In the genomic region with DNA sequence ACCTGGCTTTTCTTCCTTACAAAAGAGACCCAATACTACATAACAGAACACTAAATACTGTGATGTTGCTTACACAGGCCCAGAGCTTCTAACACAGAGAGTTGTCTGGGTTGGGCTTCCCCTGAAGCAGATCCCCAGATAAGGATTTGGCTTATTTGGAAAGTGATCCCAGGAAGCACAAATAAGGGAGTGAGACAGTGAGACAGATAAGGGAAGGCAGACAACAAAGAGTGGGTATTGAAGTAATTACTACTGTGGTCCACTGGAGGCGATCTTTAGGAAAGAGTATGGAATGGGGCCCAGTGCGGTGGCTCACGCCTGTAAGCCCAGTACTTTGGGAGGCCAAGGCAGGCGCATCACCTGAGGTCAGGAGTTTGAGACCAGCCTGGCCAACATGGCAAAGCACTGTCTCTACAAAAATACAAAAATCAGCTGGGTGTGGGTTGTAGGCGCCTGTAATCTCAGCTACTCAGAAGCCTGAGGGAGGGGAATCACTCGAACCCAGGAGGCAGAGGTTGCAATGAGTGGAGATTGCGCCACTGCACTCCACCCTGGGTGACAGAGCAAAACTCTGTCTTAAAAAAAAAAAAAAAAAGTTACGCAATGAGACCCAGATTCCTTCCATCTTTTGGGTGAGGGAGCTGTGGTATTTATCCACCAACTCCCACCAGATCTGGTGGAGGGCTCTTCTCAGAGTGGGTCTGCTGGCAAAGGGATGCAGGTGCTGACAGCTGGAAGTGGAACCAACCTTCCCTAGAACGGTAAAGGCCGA, we compare ENCODE assay signal across 16 cellular contexts. TPM values are rescaled to one million over a fixed set of nuclear protein-coding genes. Genes with fewer than 3 reads are reported as not detected.
A peak's percentile ranks its signal among the peaks of the same experiment; 100 is the strongest.
DNase-seq lines count a peak whose midpoint lies in the region; ATAC-seq, FAIRE-seq and TF ChIP-seq lines count a peak whose summit lies in the region.
"Had no signal": no experiment of that assay in that cellular context is flagged by ENCODE, and none has a peak within 500 bp of the region (broad histone marks: within the 10 kb centered on the region; RNA-seq: fewer than 3 reads in every experiment).

No MANE protein-coding gene starts in this region.

- no peak for DNase-seq in CD4-positive, CD25-positive, alpha-beta regulatory T cell
- DNase-seq in HuH-7.5 (ENCODE audit: low spot score): peak; percentile 28
- no peak for DNase-seq in GM12878 (ENCODE audit: low read depth, low spot score)
- no peak for DNase-seq in RPMI8226
- no peak for DNase-seq in dermis blood vessel endothelial cell
- no peak for DNase-seq in CD4-positive, alpha-beta T cell
- no peak for DNase-seq in GM03348 (ENCODE audit: low spot score)
- DNase-seq: activated T-cell treated with anti-CD3 and anti-CD28 coated beads, Interleukin-2, amount 50 U/mL, for 72 hours; NCI-H2107; spleen had no signal

- H3K9me3 ChIP-seq in CD4-positive, CD25-positive, alpha-beta regulatory T cell (ENCODE audit: control insufficient read depth in 2 of 2, low read length in 2 of 2): no peaks in the 10 kb centered on the region
- H3K9me3 ChIP-seq in GM12878 (replicated peaks; ENCODE audit: control insufficient read depth, insufficient read depth, low read length) (no peaks in the 10 kb centered on the region), mucosa of rectum (ENCODE audit: control insufficient read depth in 2 of 2, low read length in 2 of 2) (no peaks in the 10 kb centered on the region)
- H3K9me3 ChIP-seq in CD4-positive, alpha-beta T cell (ENCODE audit: control insufficient read depth, low read length): no peaks in the 10 kb centered on the region
- H3K9me3 ChIP-seq: esophagus muscularis mucosa, spleen had no signal

- H3K36me3 ChIP-seq in CD4-positive, CD25-positive, alpha-beta regulatory T cell (ENCODE audit: control insufficient read depth, insufficient read depth, low read length): peaks cover 31% of the 10 kb centered on the region
- H3K36me3 ChIP-seq in GM12878 (ENCODE audit: control insufficient read depth in 2 of 2, insufficient read depth in 2 of 2, low read length in 1 of 2) (no peaks in the 10 kb centered on the region), mucosa of rectum (ENCODE audit: control insufficient read depth in 2 of 2, insufficient read depth in 2 of 2, low read length in 2 of 2) (peaks cover 0 to 8% of the 10 kb centered on the region in 2 donors)

- H3K4me2 ChIP-seq in GM12878 (ENCODE audit: control insufficient read depth, insufficient read depth): no peak overlapping the region

- H3K36me3 Mint-ChIP-seq in CD4-positive, CD25-positive, alpha-beta regulatory T cell: peaks cover 33% of the 10 kb centered on the region
- peaks cover 58% of the 10 kb centered on the region for H3K36me3 Mint-ChIP-seq in CD4-positive, alpha-beta T cell (ENCODE audit: low read depth)

- CTCF ChIA-PET in GM12878 (lab: Yijun Ruan, JAX): interaction anchor here (0.6 kb wide), 1 partner anchor 1084 kb away, joined by 3 read pairs; no protein-coding TSS in a partner anchor
- CTCF ChIA-PET in CD4-positive, alpha-beta T cell (lab: Charles Lee): no interaction called here

- TF ChIP-seq CTCF in GM12878 (IDR thresholded peaks at IDR 0.05 in 2 of 3, conservative IDR thresholded peaks at IDR 0.05 in 1 of 3; ENCODE audit: control insufficient read depth in 2 of 3, extremely low read depth in 1 of 3, insufficient read depth in 1 of 3, low read depth in 3 of 3, low read length in 3 of 3): no peak
- TF ChIP-seq CTCF in CD4-positive, alpha-beta T cell (IDR thresholded peaks at IDR 0.05): no peak

- H3K4me1 Mint-ChIP-seq in CD4-positive, CD25-positive, alpha-beta regulatory T cell: peaks cover 0 to 6% (median 4%) of the 10 kb centered on the region in 4 donors
- H3K4me1 Mint-ChIP-seq in CD4-positive, alpha-beta T cell (ENCODE audit: low read depth): no peaks in the 10 kb centered on the region
- H3K4me1 Mint-ChIP-seq: nephron had no signal

- H4K20me1 ChIP-seq in GM12878 (ENCODE audit: control insufficient read depth, insufficient read depth): no peaks in the 10 kb centered on the region

- H3K4me3 ChIP-seq in CD4-positive, CD25-positive, alpha-beta regulatory T cell (ENCODE audit: low read depth, low read length): no peak overlapping the region
- no peak overlapping the region for H3K4me3 ChIP-seq in GM12878
- H3K4me3 ChIP-seq in mucosa of rectum (ENCODE audit: low read length in 2 of 2): peak overlapping the region in 1 of 2 donors; percentile 37
- H3K4me3 ChIP-seq: esophagus muscularis mucosa, spleen had no signal

- no peaks in the 10 kb centered on the region for H3K27me3 Mint-ChIP-seq in CD4-positive, CD25-positive, alpha-beta regulatory T cell
- no peaks in the 10 kb centered on the region for H3K27me3 Mint-ChIP-seq in CD4-positive, alpha-beta T cell

- in situ Hi-C loops in GM12878 (cut with MboI): no loop called here

- no peak overlapping the region for H3K4me3 Mint-ChIP-seq in CD4-positive, CD25-positive, alpha-beta regulatory T cell
- no peak overlapping the region for H3K4me3 Mint-ChIP-seq in CD4-positive, alpha-beta T cell
- H3K4me3 Mint-ChIP-seq: activated T-cell treated with anti-CD3 and anti-CD28 coated beads, Interleukin-2, amount 50 U/mL, for 72 hours; nephron had no signal

- 75% methylated on average over 9 of the region's 10 CpGs for WGBS in GM12878 (ENCODE audit: insufficient coverage, insufficient replicate concordance, low lambda C conversion rate, missing lambda C conversion rate)

- no TSS peak for BruUV-seq in GM12878 (replicated peaks; lab: Mats Ljungman, UMichigan)

- no peaks in the 10 kb centered on the region for H3K27me3 ChIP-seq in CD4-positive, CD25-positive, alpha-beta regulatory T cell (ENCODE audit: control insufficient read depth, insufficient read depth, low read length)
- H3K27me3 ChIP-seq in GM12878 (replicated peaks in 1 of 2; ENCODE audit: control insufficient read depth in 2 of 2, insufficient read depth in 2 of 2, low read length in 1 of 2): no peaks in the 10 kb centered on the region
- H3K27me3 ChIP-seq in mucosa of rectum (ENCODE audit: control insufficient read depth in 2 of 2, insufficient read depth in 2 of 2, low read length in 2 of 2): no peaks in the 10 kb centered on the region
- H3K27me3 ChIP-seq in CD4-positive, alpha-beta T cell (ENCODE audit: control insufficient read depth, insufficient read depth, low read length): no peaks in the 10 kb centered on the region
- H3K27me3 ChIP-seq: esophagus muscularis mucosa, spleen had no signal

- H3K9ac ChIP-seq in GM12878 (ENCODE audit: control insufficient read depth, insufficient read depth, low read length): no peak overlapping the region
- peak overlapping the region in 1 of 2 donors; percentile 34 for H3K9ac ChIP-seq in mucosa of rectum (ENCODE audit: low read depth in 1 of 2, low read length in 2 of 2)

- TF ChIP-seq EP300 in GM12878 (IDR thresholded peaks at IDR 0.05; ENCODE audit: borderline replicate concordance in 1 of 2, control insufficient read depth in 1 of 2, low read depth in 2 of 2, low read length in 2 of 2): no peak

- TF ChIP-seq POLR2A in GM12878 (IDR thresholded peaks at IDR 0.05; ENCODE audit: low read depth, low read length): no peak

- POLR2A ChIA-PET in GM12878 (lab: Charles Lee): no interaction called here
- POLR2A ChIA-PET in CD4-positive, alpha-beta T cell (lab: Charles Lee): no interaction called here

- no peaks in the 10 kb centered on the region for H3K4me1 ChIP-seq in CD4-positive, CD25-positive, alpha-beta regulatory T cell (ENCODE audit: control insufficient read depth, insufficient read depth, low read length, poor library complexity, severe bottlenecking)
- no peaks in the 10 kb centered on the region for H3K4me1 ChIP-seq in GM12878 (ENCODE audit: control insufficient read depth, insufficient read depth, low read length)
- H3K4me1 ChIP-seq in mucosa of rectum (ENCODE audit: control insufficient read depth in 2 of 2, insufficient read depth in 2 of 2, low read length in 2 of 2): peaks cover 7 to 15% of the 10 kb centered on the region in 2 donors
- H3K4me1 ChIP-seq: esophagus muscularis mucosa had no signal

- RAD21 ChIA-PET in GM12878 (lab: Charles Lee; ENCODE audit: unreplicated experiment): no interaction called here

- no peaks in the 10 kb centered on the region for H3K79me2 ChIP-seq in GM12878 (ENCODE audit: control insufficient read depth, insufficient read depth, low read length)

- intact Hi-C loops in GM12878 (cut with micrococcal nuclease; ENCODE audit: unreplicated experiment): no loop called here
- intact Hi-C loops in CD4-positive, alpha-beta T cell (cut with DNase I, micrococcal nuclease): no loop called here

- no peak overlapping the region for H2AFZ ChIP-seq in GM12878 (ENCODE audit: control insufficient read depth, low read depth, low read length)

- SMC1A ChIA-PET in GM12878 (lab: Charles Lee; ENCODE audit: uncharacterized antibody, unreplicated experiment): interaction anchor here (0.9 kb wide), 1 partner anchor 45 kb away, joined by 3 read pairs; no protein-coding TSS in a partner anchor

- H3K27ac Mint-ChIP-seq in CD4-positive, CD25-positive, alpha-beta regulatory T cell: peak overlapping the region; percentile 6 to 48 (median 47)
- H3K27ac Mint-ChIP-seq in CD4-positive, alpha-beta T cell: no peak overlapping the region
- H3K27ac Mint-ChIP-seq: activated T-cell treated with anti-CD3 and anti-CD28 coated beads, Interleukin-2, amount 50 U/mL, for 72 hours; nephron had no signal

- no peak for TF ChIP-seq RAD21 in GM12878 (IDR thresholded peaks at IDR 0.05; ENCODE audit: insufficient read depth, low read depth, low read length)

- ATAC-seq in CD4-positive, CD25-positive, alpha-beta regulatory T cell (ENCODE audit: low read depth in 2 of 2): no peak
- ATAC-seq in GM12878: 0 out of 3 replicates have a peak, but pooled peaks have one; percentile 23
- ATAC-seq in CD4-positive, alpha-beta T cell (ENCODE audit: poor library complexity): no peak
- ATAC-seq: activated T-cell treated with anti-CD3 and anti-CD28 coated beads, Interleukin-2, amount 50 U/mL, for 72 hours had no signal

- FAIRE-seq in GM12878 (lab: Jason Lieb, UNC): no peak
- FAIRE-seq: HTR-8/SVneo, urothelium cell line had no signal

- H3K27ac ChIP-seq in CD4-positive, CD25-positive, alpha-beta regulatory T cell (ENCODE audit: insufficient read depth, low read length, poor library complexity, severe bottlenecking): no peak overlapping the region
- H3K27ac ChIP-seq in GM12878 (ENCODE audit: control insufficient read depth, insufficient read depth): no peak overlapping the region
- peak overlapping the region; percentile 84 to 94 for H3K27ac ChIP-seq in mucosa of rectum (ENCODE audit: low read depth in 2 of 2, low read length in 2 of 2)
- H3K27ac ChIP-seq in CD4-positive, alpha-beta T cell (ENCODE audit: low read depth, low read length): no peak overlapping the region
- H3K27ac ChIP-seq: esophagus muscularis mucosa, RWPE1 had no signal

- H3K9me3 Mint-ChIP-seq in CD4-positive, CD25-positive, alpha-beta regulatory T cell: no peaks in the 10 kb centered on the region
- no peaks in the 10 kb centered on the region for H3K9me3 Mint-ChIP-seq in CD4-positive, alpha-beta T cell
- H3K9me3 Mint-ChIP-seq: activated T-cell treated with anti-CD3 and anti-CD28 coated beads, Interleukin-2, amount 50 U/mL, for 72 hours; nephron had no signal

RNA-seq across cellular contexts. Expression of a gene that starts 10.2 kb away (rescaled TPM):
- total RNA-seq in CD4-positive, CD25-positive, alpha-beta regulatory T cell: 15.9 TPM
- polyA plus RNA-seq in CD4-positive, CD25-positive, alpha-beta regulatory T cell: 10 to 100 TPM; 12.1 to 16.1 (median 14.1) TPM
- 16.6 and 17.9 TPM in 2 replicates for total RNA-seq in GM12878 (2013; cell fraction: nucleolus; rRNA removed)
- 20.2 and 20.9 TPM in 2 replicates for total RNA-seq in GM12878 (2014; rRNA removed)
- 14.9 and 15.2 TPM in 2 replicates for total RNA-seq in GM12878 (2014; rRNA removed; fragmentation: Illumina TruSeq; extraction: Trizol)
- total RNA-seq in GM12878 (2021): 21.8 and 24.9 TPM in 2 replicates
- 5.4 TPM for polyA plus RNA-seq in GM12878 (2011; ENCODE audit: low read depth)
- 10.0 and 14.0 TPM in 2 replicates for polyA plus RNA-seq in GM12878 (2011; rRNA removed)
- 15.4 and 22.4 TPM in 2 replicates for polyA plus RNA-seq in GM12878 (2011; cell fraction: cytosol; rRNA removed)
- 9.9 and 13.9 TPM in 2 replicates for polyA plus RNA-seq in GM12878 (2011; cell fraction: nucleus; rRNA removed)
- 10.2 and 11.2 TPM in 2 replicates for polyA plus RNA-seq in GM12878 (2012)
- polyA plus RNA-seq in GM12878 (2014; fragmentation: Illumina TruSeq; extraction: Trizol): 15.2 and 22.4 TPM in 2 replicates
- 10 to 100 TPM in 1 of 2 experiments, 1 to 10 TPM in 1; 7.5 to 10.2 TPM for polyA plus RNA-seq in GM12878 (2014; fragmentation: Nextera tagmentation; extraction: Ambion mirVana)
- 22.6 and 24.6 TPM in 2 replicates for polyA plus RNA-seq in GM12878 (2014; rRNA removed)
- 10 to 100 TPM; 30.3 to 30.8 TPM for polyA plus RNA-seq in GM12878 (2016; fragmentation: Nextera tagmentation; extraction: Ambion mirVana)
- 5.4 and 10.1 TPM in 2 replicates for polyA minus RNA-seq in GM12878 (2011; rRNA and poly(A)+ RNA removed)
- polyA minus RNA-seq in GM12878 (2011; cell fraction: cytosol; rRNA and poly(A)+ RNA removed): 5.6 and 6.7 TPM in 2 replicates
- polyA minus RNA-seq in GM12878 (2011; cell fraction: nucleus; rRNA and poly(A)+ RNA removed): 2.8 and 8.3 TPM in 2 replicates
- 11.1 and 22.2 TPM in 2 replicates for total RNA-seq in dermis blood vessel endothelial cell
- total RNA-seq in CD4-positive, alpha-beta T cell: 10 to 100 TPM; 14.4 to 15.8 TPM

RNA-seq across cellular contexts. Expression of a gene that starts 12.6 kb away (rescaled TPM):
- total RNA-seq in CD4-positive, CD25-positive, alpha-beta regulatory T cell: 19.3 TPM
- 10 to 100 TPM in 2 of 4 donors, 1 to 10 TPM in 2; 9.0 to 15.9 (median 10.8) TPM for polyA plus RNA-seq in CD4-positive, CD25-positive, alpha-beta regulatory T cell
- 2.0 and 2.4 TPM in 2 replicates for total RNA-seq in GM12878 (2013; cell fraction: nucleolus; rRNA removed)
- 4.4 and 4.6 TPM in 2 replicates for total RNA-seq in GM12878 (2014; rRNA removed)
- 2.3 and 3.4 TPM in 2 replicates for total RNA-seq in GM12878 (2014; rRNA removed; fragmentation: Illumina TruSeq; extraction: Trizol)
- total RNA-seq in GM12878 (2021): 2.6 and 3.9 TPM in 2 replicates
- 2.3 TPM for polyA plus RNA-seq in GM12878 (2011; ENCODE audit: low read depth)
- 7.2 and 9.1 TPM in 2 replicates for polyA plus RNA-seq in GM12878 (2011; rRNA removed)
- 7.6 and 10.7 TPM in 2 replicates for polyA plus RNA-seq in GM12878 (2011; cell fraction: cytosol; rRNA removed)
- polyA plus RNA-seq in GM12878 (2011; cell fraction: nucleus; rRNA removed): 2.0 and 2.8 TPM in 2 replicates
- polyA plus RNA-seq in GM12878 (2012): 3.9 and 4.0 TPM in 2 replicates
- 2.1 and 2.9 TPM in 2 replicates for polyA plus RNA-seq in GM12878 (2014; fragmentation: Illumina TruSeq; extraction: Trizol)
- polyA plus RNA-seq in GM12878 (2014; fragmentation: Nextera tagmentation; extraction: Ambion mirVana): 1 to 10 TPM; 2.5 to 2.7 TPM
- polyA plus RNA-seq in GM12878 (2014; rRNA removed): 2.0 and 2.8 TPM in 2 replicates
- polyA plus RNA-seq in GM12878 (2016; fragmentation: Nextera tagmentation; extraction: Ambion mirVana): 1 to 10 TPM; 2.6 to 2.7 TPM
- 5.7 and 6.7 TPM in 2 replicates for polyA minus RNA-seq in GM12878 (2011; rRNA and poly(A)+ RNA removed)
- 1.5 and 2.3 TPM in 2 replicates for polyA minus RNA-seq in GM12878 (2011; cell fraction: cytosol; rRNA and poly(A)+ RNA removed)
- polyA minus RNA-seq in GM12878 (2011; cell fraction: nucleus; rRNA and poly(A)+ RNA removed): 1.1 and 2.8 TPM in 2 replicates
- 0.34 and 0.74 TPM in 2 replicates for total RNA-seq in dermis blood vessel endothelial cell
- 10 to 100 TPM; 33.0 to 34.7 TPM for total RNA-seq in CD4-positive, alpha-beta T cell

RNA-seq across cellular contexts. Expression of a gene that starts 48.1 kb away (rescaled TPM):
- not detected for total RNA-seq in CD4-positive, CD25-positive, alpha-beta regulatory T cell
- polyA plus RNA-seq in CD4-positive, CD25-positive, alpha-beta regulatory T cell: not detected
- total RNA-seq in GM12878 (2013; cell fraction: nucleolus; rRNA removed): not detected in 2 replicates
- total RNA-seq in GM12878 (2014; rRNA removed) (not detected in 2 replicates), GM12878 (2014; rRNA removed; fragmentation: Illumina TruSeq; extraction: Trizol) (not detected in 2 replicates), GM12878 (2021) (0.10 TPM in 1 of 2 replicates, not detected in the other), dermis blood vessel endothelial cell (not detected in 2 replicates)
- not detected for polyA plus RNA-seq in GM12878 (2011; ENCODE audit: low read depth)
- polyA plus RNA-seq in GM12878 (2011; rRNA removed) (not detected in 2 replicates), GM12878 (2014; fragmentation: Illumina TruSeq; extraction: Trizol) (not detected in 2 replicates), GM12878 (2014; fragmentation: Nextera tagmentation; extraction: Ambion mirVana) (not detected), GM12878 (2014; rRNA removed) (not detected in 2 replicates), GM12878 (2016; fragmentation: Nextera tagmentation; extraction: Ambion mirVana) (not detected)
- 0.03 TPM in 1 of 2 replicates, not detected in the other for polyA plus RNA-seq in GM12878 (2011; cell fraction: cytosol; rRNA removed)
- not detected in 2 replicates for polyA plus RNA-seq in GM12878 (2011; cell fraction: nucleus; rRNA removed)
- not detected in 2 replicates for polyA plus RNA-seq in GM12878 (2012)
- not detected in 2 replicates for polyA minus RNA-seq in GM12878 (2011; rRNA and poly(A)+ RNA removed)
- polyA minus RNA-seq in GM12878 (2011; cell fraction: cytosol; rRNA and poly(A)+ RNA removed): not detected in 2 replicates
- polyA minus RNA-seq in GM12878 (2011; cell fraction: nucleus; rRNA and poly(A)+ RNA removed): not detected in 2 replicates
- total RNA-seq in CD4-positive, alpha-beta T cell: not detected
- total RNA-seq: activated T-cell treated with anti-CD3 and anti-CD28 coated beads, Interleukin-2, amount 50 U/mL, for 72 hours; esophagus muscularis mucosa; spleen had no signal
- polyA plus RNA-seq: spleen had no signal

Comparison
In these comparisons a context has a peak if more than half of its experiments do, and no peak if none do; other contexts are left out.
1. H3K27ac ChIP-seq: peak in mucosa of rectum (2 of 2); none in CD4-positive, CD25-positive, alpha-beta regulatory T cell (single experiment), GM12878 (single experiment) and CD4-positive, alpha-beta T cell (single experiment).